6 cellular contexts compared by ENCODE assay signal in genomic region chr16:2515180-2515803, GRCh38. TPM values are rescaled to one million over a fixed set of nuclear protein-coding genes. Genes with fewer than 3 reads are reported as not detected.
A peak's percentile ranks its signal among the peaks of the same experiment; 100 is the strongest.
DNase-seq lines count a peak whose midpoint lies in the region; ATAC-seq, FAIRE-seq and TF ChIP-seq lines count a peak whose summit lies in the region.

No MANE protein-coding gene starts in this region.

- H3K36me3 ChIP-seq in H1 (ENCODE audit: control insufficient read depth in 2 of 4, insufficient read depth in 4 of 4, low read length in 3 of 4) = no peaks in the 10 kb centered on the region; a peak in 1 of 8 replicates

- H2BK15ac ChIP-seq in H1 (ENCODE audit: low read length) = no peak overlapping the region

- TF ChIP-seq EP300 in H1 (IDR thresholded peaks at IDR 0.05; ENCODE audit: borderline replicate concordance in 1 of 2, low read depth in 2 of 2, low read length in 2 of 2) = no peak

- TF ChIP-seq CTCF in H1 (IDR thresholded peaks at IDR 0.05; ENCODE audit: control extremely low read depth in 1 of 3, insufficient read depth in 1 of 3, low read depth in 1 of 3, low read length in 3 of 3) = no peak

- H3K4me3 ChIP-seq in H1 (ENCODE audit: extremely low read depth in 1 of 4, insufficient read depth in 2 of 4, low read depth in 3 of 4, low read length in 4 of 4) = peak overlapping the region; percentile 77 to 99 (median 84); a peak in 7 of 8 replicates
- H3K4me3 ChIP-seq in skeletal muscle cell (ENCODE audit: low read depth, low read length) = peak overlapping the region; percentile 80

- H3K18ac ChIP-seq in H1 (ENCODE audit: extremely low read depth, low read length) = no peak overlapping the region

- H2AFZ ChIP-seq in H1 (ENCODE audit: low read length) = no peak overlapping the region

- no peak overlapping the region for H3K4ac ChIP-seq in H1 (replicated peaks; ENCODE audit: insufficient read length, low read depth, low read length)

- H4K91ac ChIP-seq in H1 (replicated peaks; ENCODE audit: insufficient read length, low read length) = no peak overlapping the region

- POLR2A ChIA-PET in H1 (lab: Charles Lee; ENCODE audit: partially characterized antibody) = interaction anchor here (0.5 to 5.6 kb wide), 14 partner anchors 9 to 520 kb away, joined by 3 to 44 read pairs (median 4); partner anchors contain the start of gene CEMP1

- H3K9me3 ChIP-seq in H1 (ENCODE audit: insufficient read depth in 2 of 2, low read depth in 1 of 2, low read length in 1 of 2) = no peaks in the 10 kb centered on the region

- no peak overlapping the region for H2BK20ac ChIP-seq in H1 (ENCODE audit: low read length)

- TF ChIP-seq POLR2A in H1 (IDR thresholded peaks at IDR 0.05; ENCODE audit: control extremely low read depth in 1 of 2, low read depth in 2 of 2, low read length in 2 of 2) = peak in 1 of 2 experiments; percentile 25; a peak in 1 of 3 replicates

- no peak overlapping the region for H3K14ac ChIP-seq in H1 (ENCODE audit: insufficient read length)

- no peak overlapping the region; the same call in 1 of the 2 replicates for H2BK5ac ChIP-seq in H1 (ENCODE audit: low read depth, low read length)

- H3K79me1 ChIP-seq in H1 (ENCODE audit: low read depth, low read length) = peaks cover 24% of the 10 kb centered on the region

- no peak for FAIRE-seq in H1 (lab: Jason Lieb, UNC)

- H3K79me2 ChIP-seq in H1 (ENCODE audit: control insufficient read depth in 1 of 2, insufficient read depth in 2 of 2, low read length in 2 of 2) = peaks cover 26 to 53% of the 10 kb centered on the region in 2 experiments

- H4K20me1 ChIP-seq in H1 (replicated peaks in 1 of 2; ENCODE audit: control insufficient read depth in 1 of 2, insufficient read depth in 2 of 2, low read length in 2 of 2) = peaks cover 31 to 38% of the 10 kb centered on the region in 2 experiments

- no peak overlapping the region for H3K23ac ChIP-seq in H1 (ENCODE audit: insufficient read length)

- H3K27ac ChIP-seq in H1 (ENCODE audit: low read depth, low read length) = 0 out of 2 replicates have a peak overlapping the region, but pooled peaks have one; percentile 59

- 81% methylated on average over 13 of the region's 13 CpGs; no CpG with 5 or more reads in 1 of the 2 experiments for WGBS in H1 (ENCODE audit: extremely low coverage in 1 of 2, insufficient coverage in 1 of 2, insufficient read length in 1 of 2, insufficient replicate concordance in 2 of 2, low coverage in 1 of 2, low lambda C conversion rate in 2 of 2, missing lambda C conversion rate in 1 of 2), 2 experiments

- H3K9ac ChIP-seq in H1 (replicated peaks in 1 of 4; ENCODE audit: extremely low read depth in 1 of 4, low read depth in 3 of 4, low read length in 3 of 4) = peak overlapping the region in 3 of 4 experiments; percentile 65 to 94 (median 91); a peak in 4 of 7 replicates

- no peak for ATAC-seq in GM18520 (IDR thresholded peaks at IDR 0.05; ENCODE audit: unreplicated experiment)
- no peak for ATAC-seq in GM18870 (IDR thresholded peaks at IDR 0.05; ENCODE audit: unreplicated experiment)

- no peak overlapping the region for H2AK5ac ChIP-seq in H1 (ENCODE audit: low read depth, low read length)

- peak; percentile 49 for DNase-seq in MV-4-11 (lab: John Stamatoyannopoulos, UW)
- no peak for DNase-seq in H1 (ENCODE audit: low read depth in 1 of 2, low spot score in 2 of 2)
- no peak for DNase-seq in skeletal muscle cell (ENCODE audit: low read depth)
- DNase-seq in cerebellar nuclear complex (lab: John Stamatoyannopoulos, UW) = no peak

- H3K4me2 ChIP-seq in H1 (ENCODE audit: insufficient read depth in 1 of 2, low read depth in 2 of 2, low read length in 2 of 2) = peak overlapping the region; percentile 85 to 88

- H3K56ac ChIP-seq in H1 (replicated peaks; ENCODE audit: insufficient read length, low read depth, low read length) = no peak overlapping the region

- CTCF ChIA-PET in H1 (lab: Charles Lee; ENCODE audit: partially characterized antibody) = interaction anchor here (0.6 to 1.4 kb wide), 7 partner anchors 11 to 321 kb away, joined by 3 to 4 read pairs (median 3); no protein-coding TSS in a partner anchor

- H4K5ac ChIP-seq in H1 (ENCODE audit: insufficient read length, low read depth, low read length) = no peak overlapping the region

- peaks cover 0 to under 1% (median 0%) of the 10 kb centered on the region in 4 experiments; a peak in 2 of 7 replicates for H3K27me3 ChIP-seq in H1 (replicated peaks in 1 of 4; ENCODE audit: control insufficient read depth in 3 of 4, extremely low read depth in 1 of 4, insufficient read depth in 3 of 4, low read length in 3 of 4)

- H2BK12ac ChIP-seq in H1 (ENCODE audit: low read depth, low read length) = peak overlapping the region; percentile 27; the same call in 1 of the 2 replicates

- H2BK120ac ChIP-seq in H1 (replicated peaks; ENCODE audit: low read depth, low read length) = no peak overlapping the region

- TF ChIP-seq RAD21 in H1 (IDR thresholded peaks at IDR 0.05 in 1 of 2, conservative IDR thresholded peaks at IDR 0.05 in 1 of 2; ENCODE audit: low read depth in 2 of 2, low read length in 2 of 2) = no peak

- H3K4me1 ChIP-seq in H1 (replicated peaks in 1 of 4; ENCODE audit: control insufficient read depth in 3 of 4, insufficient read depth in 4 of 4, low read length in 3 of 4) = peaks cover 4 to 37% (median 22%) of the 10 kb centered on the region in 4 experiments

- H3K23me2 ChIP-seq in H1 (ENCODE audit: low read depth, low read length) = peaks cover 8% of the 10 kb centered on the region; the same call in 1 of the 2 replicates

- peak overlapping the region; percentile 80; the same call in 1 of the 2 replicates for H4K8ac ChIP-seq in H1 (ENCODE audit: extremely low read depth, insufficient read depth, low read length)

TF ChIP-seq in H1, 55 proteins besides CTCF, POLR2A, EP300 and RAD21 (continues in another document):
- no peak for TF ChIP-seq CHD2 (IDR thresholded peaks at IDR 0.05; ENCODE audit: low read length)
- TF ChIP-seq BCL11A (IDR thresholded peaks at IDR 0.05; ENCODE audit: low read depth in 2 of 2, low read length in 2 of 2) = no peak
- no peak for TF ChIP-seq EZH2 (IDR thresholded peaks at IDR 0.05; ENCODE audit: low read depth, low read length, severe bottlenecking)
- no peak for TF ChIP-seq RBBP5 (IDR thresholded peaks at IDR 0.05; ENCODE audit: borderline replicate concordance, low read depth, low read length)
- TF ChIP-seq POU5F1 (IDR thresholded peaks at IDR 0.05; ENCODE audit: low read depth, low read length) = no peak
- TF ChIP-seq MAFK (IDR thresholded peaks at IDR 0.05; ENCODE audit: low read depth, low read length) = no peak

RNA-seq across cellular contexts. Expression of gene ATP6V0C, which starts 1.5 kb away (rescaled TPM):
- 176 and 199 TPM in 2 replicates for total RNA-seq in H1 (2021; fragmentation: NEBNext Ultra II Directional; extraction: Animal tissue kit (Norgen Biotek cat#: 25700))
- polyA plus RNA-seq in H1 (2011; rRNA removed) = 125 and 218 TPM in 2 replicates
- polyA plus RNA-seq in H1 (2011; cell fraction: cytosol; rRNA removed) = 35.7 TPM
- polyA plus RNA-seq in H1 (2011; cell fraction: nucleus; rRNA removed) = 80.2 TPM
- 161 to 288 TPM (median 238 TPM) in 4 replicates for polyA plus RNA-seq in H1 (2012, experiment 1 of 2)
- polyA plus RNA-seq in H1 (2012, experiment 2 of 2) = 371 TPM
- polyA plus RNA-seq in H1 (2013, experiment 1 of 2) = 359 TPM
- 478 TPM for polyA plus RNA-seq in H1 (2013, experiment 2 of 2)
- polyA minus RNA-seq in H1 (2011; rRNA and poly(A)+ RNA removed) = 15.2 and 20.3 TPM in 2 replicates
- 225 TPM for polyA minus RNA-seq in H1 (2011; cell fraction: cytosol; rRNA and poly(A)+ RNA removed)
- polyA minus RNA-seq in H1 (2011; cell fraction: nucleus; rRNA and poly(A)+ RNA removed) = 36.2 TPM

RNA-seq across cellular contexts. Expression of gene AMDHD2, which starts 4.9 kb away (rescaled TPM):
- total RNA-seq in H1 (2021; fragmentation: NEBNext Ultra II Directional; extraction: Animal tissue kit (Norgen Biotek cat#: 25700)) = 43.0 and 45.0 TPM in 2 replicates
- 54.6 and 77.1 TPM in 2 replicates for polyA plus RNA-seq in H1 (2011; rRNA removed)
- polyA plus RNA-seq in H1 (2011; cell fraction: cytosol; rRNA removed) = 63.4 TPM
- 345 TPM for polyA plus RNA-seq in H1 (2011; cell fraction: nucleus; rRNA removed)
- polyA plus RNA-seq in H1 (2012, experiment 1 of 2) = 36.6 to 63.3 TPM (median 57.3 TPM) in 4 replicates
- polyA plus RNA-seq in H1 (2012, experiment 2 of 2) = 26.8 TPM
- polyA plus RNA-seq in H1 (2013, experiment 1 of 2) = 19.9 TPM
- polyA plus RNA-seq in H1 (2013, experiment 2 of 2) = 18.3 TPM
- 15.9 and 28.8 TPM in 2 replicates for polyA minus RNA-seq in H1 (2011; rRNA and poly(A)+ RNA removed)
- 36.0 TPM for polyA minus RNA-seq in H1 (2011; cell fraction: cytosol; rRNA and poly(A)+ RNA removed)
- polyA minus RNA-seq in H1 (2011; cell fraction: nucleus; rRNA and poly(A)+ RNA removed) = 89.1 TPM

RNA-seq across cellular contexts. Expression of gene CEMP1, which starts 15.9 kb away (rescaled TPM):
- total RNA-seq in H1 (2021; fragmentation: NEBNext Ultra II Directional; extraction: Animal tissue kit (Norgen Biotek cat#: 25700)) = not detected in 2 replicates
- 0.08 TPM in 1 of 2 replicates, not detected in the other for polyA plus RNA-seq in H1 (2011; rRNA removed)
- polyA plus RNA-seq in H1 (2011; cell fraction: cytosol; rRNA removed) = 0.05 TPM
- polyA plus RNA-seq in H1 (2011; cell fraction: nucleus; rRNA removed) = 0.11 TPM
- polyA plus RNA-seq in H1 (2012, experiment 1 of 2) = 6.9 to 11.1 TPM (median 8.1 TPM) in 3 of 4 replicates, not detected in the other
- polyA plus RNA-seq in H1 (2012, experiment 2 of 2) = 6.9 TPM
- polyA plus RNA-seq in H1 (2013, experiment 1 of 2) = not detected
- polyA plus RNA-seq in H1 (2013, experiment 2 of 2) = not detected
- 0.32 TPM in 1 of 2 replicates, not detected in the other for polyA minus RNA-seq in H1 (2011; rRNA and poly(A)+ RNA removed)
- not detected for polyA minus RNA-seq in H1 (2011; cell fraction: cytosol; rRNA and poly(A)+ RNA removed)
- 3.1 TPM for polyA minus RNA-seq in H1 (2011; cell fraction: nucleus; rRNA and poly(A)+ RNA removed)

RNA-seq across cellular contexts. Expression of gene PDPK1, which starts 22.5 kb away (rescaled TPM):
- total RNA-seq in H1 (2021; fragmentation: NEBNext Ultra II Directional; extraction: Animal tissue kit (Norgen Biotek cat#: 25700)) = 27.8 and 28.0 TPM in 2 replicates
- polyA plus RNA-seq in H1 (2011; rRNA removed) = 13.8 and 17.1 TPM in 2 replicates
- 15.6 TPM for polyA plus RNA-seq in H1 (2011; cell fraction: cytosol; rRNA removed)
- 22.5 TPM for polyA plus RNA-seq in H1 (2011; cell fraction: nucleus; rRNA removed)
- 12.5 to 17.7 TPM (median 16.7 TPM) in 4 replicates for polyA plus RNA-seq in H1 (2012, experiment 1 of 2)
- polyA plus RNA-seq in H1 (2012, experiment 2 of 2) = 5.3 TPM
- polyA plus RNA-seq in H1 (2013, experiment 1 of 2) = 11.7 TPM
- 11.2 TPM for polyA plus RNA-seq in H1 (2013, experiment 2 of 2)
- polyA minus RNA-seq in H1 (2011; rRNA and poly(A)+ RNA removed) = 28.8 and 34.6 TPM in 2 replicates
- polyA minus RNA-seq in H1 (2011; cell fraction: cytosol; rRNA and poly(A)+ RNA removed) = 22.6 TPM
- 28.4 TPM for polyA minus RNA-seq in H1 (2011; cell fraction: nucleus; rRNA and poly(A)+ RNA removed)

RNA-seq across cellular contexts. Expression of gene TBC1D24, which starts 40.4 kb away (rescaled TPM):
- 18.6 and 21.5 TPM in 2 replicates for total RNA-seq in H1 (2021; fragmentation: NEBNext Ultra II Directional; extraction: Animal tissue kit (Norgen Biotek cat#: 25700))
- 8.7 and 13.3 TPM in 2 replicates for polyA plus RNA-seq in H1 (2011; rRNA removed)
- 9.4 TPM for polyA plus RNA-seq in H1 (2011; cell fraction: cytosol; rRNA removed)
- polyA plus RNA-seq in H1 (2011; cell fraction: nucleus; rRNA removed) = 22.2 TPM
- 7.7 to 10.3 TPM (median 9.2 TPM) in 4 replicates for polyA plus RNA-seq in H1 (2012, experiment 1 of 2)
- polyA plus RNA-seq in H1 (2012, experiment 2 of 2) = 4.2 TPM
- polyA plus RNA-seq in H1 (2013, experiment 1 of 2) = 7.5 TPM
- 7.0 TPM for polyA plus RNA-seq in H1 (2013, experiment 2 of 2)
- polyA minus RNA-seq in H1 (2011; rRNA and poly(A)+ RNA removed) = 13.1 and 14.6 TPM in 2 replicates
- polyA minus RNA-seq in H1 (2011; cell fraction: cytosol; rRNA and poly(A)+ RNA removed) = 15.0 TPM
- 13.0 TPM for polyA minus RNA-seq in H1 (2011; cell fraction: nucleus; rRNA and poly(A)+ RNA removed)
